In the genomic region with DNA sequence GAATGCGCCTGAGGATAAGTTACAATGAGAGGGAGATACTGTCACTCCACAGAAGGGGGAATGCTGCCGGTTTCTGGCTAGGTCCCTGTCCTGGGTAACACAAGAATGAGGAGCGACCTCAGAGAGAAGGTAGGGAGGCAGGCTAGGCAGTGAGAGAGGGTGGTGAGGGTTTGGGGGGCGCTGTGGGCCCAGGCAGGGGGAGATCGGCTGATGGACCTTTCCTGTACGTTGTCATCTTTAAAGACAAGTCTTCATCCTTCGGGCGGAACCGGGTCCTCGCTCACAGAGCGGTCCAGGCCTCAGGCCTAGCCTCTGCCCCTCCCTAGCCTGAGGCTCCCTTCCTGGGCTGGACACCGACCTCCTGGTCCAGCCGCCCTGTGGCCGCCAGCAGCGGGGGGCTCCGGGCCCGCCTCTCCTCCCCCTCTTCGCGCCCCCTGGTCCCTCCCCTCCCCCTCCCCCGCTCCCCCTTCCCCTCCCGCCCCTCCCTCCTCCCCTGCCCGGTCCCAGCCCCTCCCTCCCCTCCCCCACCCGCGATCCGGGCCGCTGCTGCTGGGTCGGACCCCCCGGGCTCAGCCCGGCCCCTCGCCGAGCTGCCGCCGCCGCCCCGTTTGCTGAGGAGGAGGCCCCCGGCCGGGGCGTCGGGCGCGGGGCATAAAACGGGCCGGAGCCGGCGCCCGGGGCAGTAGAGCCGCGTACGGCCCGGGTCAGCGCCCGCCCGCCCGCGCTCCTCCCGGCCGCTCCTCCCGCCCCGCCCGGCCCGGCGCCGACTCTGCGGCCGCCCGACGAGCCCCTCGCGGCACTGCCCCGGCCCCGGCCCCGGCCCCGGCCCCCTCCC, we compare ENCODE assay signal across 1 cellular context.
TF ChIP-seq lines count a peak whose summit lies in the region.

Gene CHRD, plus strand, starts transcription at position 680 of the 835 bp plus-strand sequence. CDS start 265 bp downstream, outside the sequence.

TF ChIP-seq in HepG2, 621 proteins besides CTCF, POLR2A, EP300 and RAD21 (continued from another document):
- TF ChIP-seq, protein P1, sequence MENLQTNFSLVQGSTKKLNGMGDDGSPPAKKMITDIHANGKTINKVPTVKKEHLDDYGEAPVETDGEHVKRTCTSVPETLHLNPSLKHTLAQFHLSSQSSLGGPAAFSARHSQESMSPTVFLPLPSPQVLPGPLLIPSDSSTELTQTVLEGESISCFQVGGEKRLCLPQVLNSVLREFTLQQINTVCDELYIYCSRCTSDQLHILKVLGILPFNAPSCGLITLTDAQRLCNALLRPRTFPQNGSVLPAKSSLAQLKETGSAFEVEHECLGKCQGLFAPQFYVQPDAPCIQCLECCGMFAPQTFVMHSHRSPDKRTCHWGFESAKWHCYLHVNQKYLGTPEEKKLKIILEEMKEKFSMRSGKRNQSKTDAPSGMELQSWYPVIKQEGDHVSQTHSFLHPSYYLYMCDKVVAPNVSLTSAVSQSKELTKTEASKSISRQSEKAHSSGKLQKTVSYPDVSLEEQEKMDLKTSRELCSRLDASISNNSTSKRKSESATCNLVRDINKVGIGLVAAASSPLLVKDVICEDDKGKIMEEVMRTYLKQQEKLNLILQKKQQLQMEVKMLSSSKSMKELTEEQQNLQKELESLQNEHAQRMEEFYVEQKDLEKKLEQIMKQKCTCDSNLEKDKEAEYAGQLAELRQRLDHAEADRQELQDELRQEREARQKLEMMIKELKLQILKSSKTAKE (CRISPR knock-in tag; IDR thresholded peaks at IDR 0.05; ENCODE audit: borderline replicate concordance): no peak
- TF ChIP-seq ZNF562 (CRISPR knock-in tag; IDR thresholded peaks at IDR 0.05; ENCODE audit: borderline replicate concordance) (no peak), KDM1A (CRISPR knock-in tag; IDR thresholded peaks at IDR 0.05) (no peak), REXO4 (CRISPR knock-in tag; IDR thresholded peaks at IDR 0.05; ENCODE audit: borderline replicate concordance) (no peak)
TF ChIP-seq in HepG2: peak in this region for 35.
